10 cellular contexts compared by ENCODE assay signal in genomic region chr3:169940486-169941181, GRCh38. TPM values are rescaled to one million over a fixed set of nuclear protein-coding genes. Genes with fewer than 3 reads are reported as not detected.
DNase-seq lines count a peak whose midpoint lies in the region; ATAC-seq and TF ChIP-seq lines count a peak whose summit lies in the region.
"Had no signal": no experiment of that assay in that cellular context is flagged by ENCODE, and none has a peak within 500 bp of the region (broad histone marks: within the 10 kb centered on the region; RNA-seq: fewer than 3 reads in every experiment).

No MANE protein-coding gene starts in this region.

- H3K27ac ChIP-seq in ovary: no peak overlapping the region
- no peak overlapping the region for H3K27ac ChIP-seq in vagina

- H3K4me1 ChIP-seq in ovary (ENCODE audit: insufficient read depth): no peaks in the 10 kb centered on the region
- H3K4me1 ChIP-seq in vagina: no peaks in the 10 kb centered on the region

- intact Hi-C loops in ovary (cut with DNase I): no loop called here
- intact Hi-C loops in vagina (cut with DNase I): no loop called here

- no peaks in the 10 kb centered on the region for H3K36me3 ChIP-seq in ovary
- H3K36me3 ChIP-seq in vagina: no peaks in the 10 kb centered on the region

- H3K4me3 ChIP-seq in ovary (no peak overlapping the region), vagina (no peak overlapping the region)

- no peak for TF ChIP-seq EP300 in ovary (IDR thresholded peaks at IDR 0.05)

- WGBS in ovary, 3 donors: 57 to 59% (median 58%) methylated on average over 6 of the region's 6 CpGs

- DNase-seq in DMS53 (lab: John Stamatoyannopoulos, UW): peak; percentile 59
- DNase-seq in NOMO-1 treated with dmso at 0.1 percent for 144 hours (lab: John Stamatoyannopoulos, UW; ENCODE audit: unreplicated experiment): peak; percentile 13
- DNase-seq in NCI-H2029 (lab: John Stamatoyannopoulos, UW): no peak
- no peak for DNase-seq in ovary
- DNase-seq in vagina (ENCODE audit: extremely low spot score in 2 of 2): no peak
- no peak for DNase-seq in activated gamma-delta T cell treated with Interleukin-2 at 50 U/mL for 16 hours
- DNase-seq: activated naive CD4-positive, alpha-beta T cell treated with anti-CD3 and anti-CD28 coated beads, Interleukin-2, amount 10 ng/mL, durations not matched to agents 7 days and 5 days; natural killer cell had no signal

- TF ChIP-seq CTCF in ovary (IDR thresholded peaks at IDR 0.05) (no peak), vagina (IDR thresholded peaks at IDR 0.05) (no peak)

- no peaks in the 10 kb centered on the region for H3K27me3 ChIP-seq in ovary
- no peaks in the 10 kb centered on the region for H3K27me3 ChIP-seq in vagina

- ATAC-seq in GM19372 (IDR thresholded peaks at IDR 0.05; ENCODE audit: low read depth, unreplicated experiment) (peak; percentile 61), HG03045 (IDR thresholded peaks at IDR 0.05; ENCODE audit: unreplicated experiment) (peak; percentile 79)
- ATAC-seq: natural killer cell had no signal

- TF ChIP-seq POLR2A in ovary (IDR thresholded peaks at IDR 0.05) (no peak), vagina (IDR thresholded peaks at IDR 0.05) (no peak)

- H3K9me3 ChIP-seq in ovary: peaks cover 0 to 2% of the 10 kb centered on the region in 2 donors
- H3K9me3 ChIP-seq in vagina: no peaks in the 10 kb centered on the region

RNA-seq across cellular contexts. Expression of gene SEC62, which starts 26.0 kb away (rescaled TPM):
- total RNA-seq in ovary: 100 to 1,000 TPM in 5 of 7 donors, 10 to 100 TPM in 2; 34.0 to 178 (median 131) TPM
- polyA plus RNA-seq in ovary: 100 to 1,000 TPM in 1 of 2 donors, 10 to 100 TPM in 1; 49.6 to 113 TPM
- total RNA-seq in vagina: 38.1 TPM

RNA-seq across cellular contexts. Expression of gene SAMD7, which starts 29.3 kb away (rescaled TPM):
- not detected for total RNA-seq in ovary
- not detected for polyA plus RNA-seq in ovary
- total RNA-seq in vagina: not detected
- total RNA-seq: natural killer cell had no signal

Comparison
In these comparisons a context has a peak if more than half of its experiments do, and no peak if none do; other contexts are left out.
1. DNase-seq: peak in DMS53 (single experiment) and NOMO-1 treated with dmso at 0.1 percent for 144 hours (single experiment); none in NCI-H2029 (single experiment), ovary (0 of 5), vagina (0 of 2) and activated gamma-delta T cell treated with Interleukin-2 at 50 U/mL for 16 hours (single experiment).